Comparison of ENCODE assay signal across 1 cellular context in genomic region chr3:24492971-24493551, GRCh38.
TF ChIP-seq lines count a peak whose summit lies in the region.

No MANE protein-coding gene starts in this region.

TF ChIP-seq in H1, 55 proteins besides CTCF, POLR2A, EP300 and RAD21:
- TF ChIP-seq NANOG (IDR thresholded peaks at IDR 0.05; ENCODE audit: insufficient read depth, low read depth, low read length, poor library complexity, severe bottlenecking) (no peak), POLR2AphosphoS5 (IDR thresholded peaks at IDR 0.05; ENCODE audit: low read depth, low read length) (no peak), CHD2 (IDR thresholded peaks at IDR 0.05; ENCODE audit: low read length) (no peak), CBX8 (IDR thresholded peaks at IDR 0.05; ENCODE audit: borderline replicate concordance, low read depth, low read length) (no peak), SP2 (IDR thresholded peaks at IDR 0.05; ENCODE audit: low read length) (no peak), KDM4A (IDR thresholded peaks at IDR 0.05; ENCODE audit: low read depth, low read length, severe bottlenecking) (no peak), TAF1 (IDR thresholded peaks at IDR 0.05; ENCODE audit: low read depth, low read length) (no peak), SAP30 (IDR thresholded peaks at IDR 0.05; ENCODE audit: insufficient read depth, insufficient replicate concordance, low read length) (no peak), CREB1 (IDR thresholded peaks at IDR 0.05) (no peak), TAF7 (optimal IDR thresholded peaks at IDR 0.05; ENCODE audit: borderline replicate concordance, low read depth, low read length) (no peak), SP1 (IDR thresholded peaks at IDR 0.05; ENCODE audit: low read depth, low read length) (no peak), CEBPB (IDR thresholded peaks at IDR 0.05; ENCODE audit: low read depth, low read length) (no peak), CHD1 (IDR thresholded peaks at IDR 0.05; ENCODE audit: low read depth, low read length) (no peak), SIRT6 (IDR thresholded peaks at IDR 0.05; ENCODE audit: low read length) (no peak)
